ENCODE assay signal across 8 cellular contexts in the genomic region with DNA sequence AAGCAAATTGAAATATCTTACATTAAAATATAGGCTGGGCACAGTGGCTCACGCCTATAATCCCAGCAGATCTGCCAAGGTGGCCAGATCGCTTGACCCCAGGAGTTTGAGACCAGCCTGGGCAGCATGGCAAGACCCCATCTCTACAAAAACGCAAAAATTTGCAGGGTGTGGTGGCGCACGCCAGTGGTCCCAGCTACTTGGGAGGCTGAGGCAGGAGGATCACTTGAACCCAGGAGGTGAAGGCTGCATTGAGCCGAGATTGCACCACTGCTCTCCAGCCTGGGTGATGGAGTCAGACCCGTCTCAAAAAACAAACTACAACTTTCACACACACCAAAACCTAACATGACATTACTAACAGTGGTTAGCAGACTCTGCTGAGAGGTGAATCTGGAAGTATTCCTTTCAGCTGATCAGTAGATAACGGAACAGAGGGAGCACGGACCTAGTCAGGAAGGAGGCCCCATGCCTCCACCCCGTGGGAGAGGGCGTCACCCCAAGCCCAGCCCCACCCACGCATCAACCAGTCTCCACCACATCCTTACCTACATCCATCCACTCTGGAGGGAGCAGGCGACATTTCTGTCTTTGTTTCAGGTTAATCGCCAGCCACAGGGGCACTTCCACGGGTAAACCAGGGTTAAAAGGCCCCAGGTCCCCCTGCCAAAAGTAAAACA. TPM values are rescaled to one million over a fixed set of nuclear protein-coding genes. Genes with fewer than 3 reads are reported as not detected.
DNase-seq lines count a peak whose midpoint lies in the region; ATAC-seq and TF ChIP-seq lines count a peak whose summit lies in the region.
"Had no signal": no experiment of that assay in that cellular context is flagged by ENCODE, and none has a peak within 500 bp of the region (broad histone marks: within the 10 kb centered on the region; RNA-seq: fewer than 3 reads in every experiment).

No MANE protein-coding gene starts in this region.

- H3K36me3 ChIP-seq in HUES6 (ENCODE audit: control insufficient read depth, insufficient read depth, low read length): peaks cover 32% of the 10 kb centered on the region
- no peaks in the 10 kb centered on the region for H3K36me3 ChIP-seq in naive thymus-derived CD4-positive, alpha-beta T cell (ENCODE audit: control insufficient read depth in 2 of 3, insufficient read depth in 3 of 3, low read length in 3 of 3)

- H3K4me3 Mint-ChIP-seq in activated CD8-positive, alpha-beta T cell treated with anti-CD3 and anti-CD28 coated beads for 36 hours: peak overlapping the region; percentile 82
- peak overlapping the region; percentile 6 to 80 (median 56) for H3K4me3 Mint-ChIP-seq in naive thymus-derived CD4-positive, alpha-beta T cell

- peaks cover 7% of the 10 kb centered on the region for H3K4me1 ChIP-seq in HUES6 (ENCODE audit: control insufficient read depth, insufficient read depth, low read length)
- peaks cover 5% of the 10 kb centered on the region in 2 donors for H3K4me1 ChIP-seq in naive thymus-derived CD4-positive, alpha-beta T cell (ENCODE audit: control insufficient read depth in 2 of 2, insufficient read depth in 2 of 2, low read length in 2 of 2)

- H3K27me3 Mint-ChIP-seq in activated CD8-positive, alpha-beta T cell treated with anti-CD3 and anti-CD28 coated beads for 36 hours: no peaks in the 10 kb centered on the region
- peaks cover 0 to 6% (median 0%) of the 10 kb centered on the region in 5 donors for H3K27me3 Mint-ChIP-seq in naive thymus-derived CD4-positive, alpha-beta T cell

- H3K4me3 ChIP-seq in HUES6 (ENCODE audit: low read depth, low read length): peak overlapping the region; percentile 95; the same call in 1 of the 2 replicates
- no peak overlapping the region for H3K4me3 ChIP-seq in naive thymus-derived CD4-positive, alpha-beta T cell (ENCODE audit: low read length)

- no peak for TF ChIP-seq CTCF in activated CD8-positive, alpha-beta T cell treated with anti-CD3 and anti-CD28 coated beads for 36 hours (IDR thresholded peaks at IDR 0.05)

- peaks cover 23% of the 10 kb centered on the region for H3K36me3 Mint-ChIP-seq in activated CD8-positive, alpha-beta T cell treated with anti-CD3 and anti-CD28 coated beads for 36 hours (ENCODE audit: low read depth)
- peaks cover 0 to 5% (median 0%) of the 10 kb centered on the region in 5 donors for H3K36me3 Mint-ChIP-seq in naive thymus-derived CD4-positive, alpha-beta T cell

- no peak for ATAC-seq in activated CD8-positive, alpha-beta T cell treated with anti-CD3 and anti-CD28 coated beads for 36 hours
- no peak for ATAC-seq in naive thymus-derived CD4-positive, alpha-beta T cell

- no peak overlapping the region for H3K27ac ChIP-seq in HUES6 (ENCODE audit: low read depth, low read length)
- no peak overlapping the region for H3K27ac ChIP-seq in naive thymus-derived CD4-positive, alpha-beta T cell (ENCODE audit: low read depth, low read length)

- peaks cover 20% of the 10 kb centered on the region for H3K4me1 Mint-ChIP-seq in activated CD8-positive, alpha-beta T cell treated with anti-CD3 and anti-CD28 coated beads for 36 hours (ENCODE audit: low read depth)
- H3K4me1 Mint-ChIP-seq in naive thymus-derived CD4-positive, alpha-beta T cell: peaks cover 3 to 21% (median 7%) of the 10 kb centered on the region in 7 donors

- H3K27me3 ChIP-seq in HUES6 (ENCODE audit: control insufficient read depth, insufficient read depth, low read length): peaks cover 13% of the 10 kb centered on the region; the same call in 1 of the 2 replicates
- no peaks in the 10 kb centered on the region for H3K27me3 ChIP-seq in naive thymus-derived CD4-positive, alpha-beta T cell (ENCODE audit: control insufficient read depth in 2 of 2, insufficient read depth in 2 of 2, low read length in 2 of 2)

- no peaks in the 10 kb centered on the region for H3K9me3 Mint-ChIP-seq in activated CD8-positive, alpha-beta T cell treated with anti-CD3 and anti-CD28 coated beads for 36 hours
- no peaks in the 10 kb centered on the region for H3K9me3 Mint-ChIP-seq in naive thymus-derived CD4-positive, alpha-beta T cell

- POLR2A ChIA-PET in activated CD8-positive, alpha-beta T cell treated with anti-CD3 and anti-CD28 coated beads for 36 hours (lab: Charles Lee): no interaction called here
- POLR2A ChIA-PET in naive thymus-derived CD4-positive, alpha-beta T cell (lab: Charles Lee): no interaction called here

- DNase-seq in COR-L47 (lab: John Stamatoyannopoulos, UW) (peak; percentile 26), AG20443 (ENCODE audit: low spot score) (no peak), OCI-M2 (lab: John Stamatoyannopoulos, UW; ENCODE audit: unreplicated experiment) (no peak), RPMI8226 (no peak)
- DNase-seq in activated CD8-positive, alpha-beta T cell treated with anti-CD3 and anti-CD28 coated beads for 36 hours: peak; percentile 60
- DNase-seq in naive thymus-derived CD4-positive, alpha-beta T cell: no peak
- DNase-seq: GOT3 had no signal

- peak overlapping the region; percentile 14 for H3K27ac Mint-ChIP-seq in activated CD8-positive, alpha-beta T cell treated with anti-CD3 and anti-CD28 coated beads for 36 hours
- no peak overlapping the region for H3K27ac Mint-ChIP-seq in naive thymus-derived CD4-positive, alpha-beta T cell

- H3K9me3 ChIP-seq in HUES6 (ENCODE audit: control insufficient read depth, insufficient read depth, low read depth, low read length): no peaks in the 10 kb centered on the region
- no peaks in the 10 kb centered on the region for H3K9me3 ChIP-seq in naive thymus-derived CD4-positive, alpha-beta T cell (ENCODE audit: control insufficient read depth in 2 of 3, low read length in 3 of 3)

- CTCF ChIA-PET in activated CD8-positive, alpha-beta T cell treated with anti-CD3 and anti-CD28 coated beads for 36 hours (lab: Charles Lee): interaction anchor here (1.5 kb wide), 1 partner anchor 31 kb away, joined by 4 read pairs; no protein-coding TSS in a partner anchor
- CTCF ChIA-PET in naive thymus-derived CD4-positive, alpha-beta T cell (lab: Charles Lee): no interaction called here

- intact Hi-C loops in activated CD8-positive, alpha-beta T cell treated with anti-CD3 and anti-CD28 coated beads for 36 hours (cut with micrococcal nuclease): no loop called here
- intact Hi-C loops in naive thymus-derived CD4-positive, alpha-beta T cell (cut with micrococcal nuclease): loop anchor here (5.0 kb wide), 4 partner anchors 70 to 380 kb away; partner anchors contain the start of genes COX4I1 (in 1 of the 2) and EMC8 (in 1 of the 2)

- no peak overlapping the region for H3K9ac ChIP-seq in HUES6 (ENCODE audit: low read length)

RNA-seq across cellular contexts. Expression of gene GINS2, which starts 1.7 kb away (rescaled TPM):
- 10 to 100 TPM; 59.9 to 62.9 TPM for total RNA-seq in activated CD8-positive, alpha-beta T cell treated with anti-CD3 and anti-CD28 coated beads for 36 hours
- 10 to 100 TPM in 1 of 5 experiments, 1 to 10 TPM in 4; 1.0 to 43.6 (median 1.9) TPM for total RNA-seq in naive thymus-derived CD4-positive, alpha-beta T cell
- polyA plus RNA-seq in naive thymus-derived CD4-positive, alpha-beta T cell: 1 to 10 TPM; 1.3 to 2.1 TPM

Comparison
In these comparisons a context has a peak if more than half of its experiments do, and no peak if none do; other contexts are left out.
1. DNase-seq: peak in COR-L47 (single experiment) and activated CD8-positive, alpha-beta T cell treated with anti-CD3 and anti-CD28 coated beads for 36 hours (single experiment); none in naive thymus-derived CD4-positive, alpha-beta T cell (0 of 9), AG20443 (single experiment), OCI-M2 (single experiment) and RPMI8226 (single experiment).